15 cellular contexts compared by ENCODE assay signal in genomic region chr15:65368300-65368617, GRCh38. TPM values are rescaled to one million over a fixed set of nuclear protein-coding genes. Genes with fewer than 3 reads are reported as not detected.
DNase-seq lines count a peak whose midpoint lies in the region; ATAC-seq and TF ChIP-seq lines count a peak whose summit lies in the region.
"Had no signal": no experiment of that assay in that cellular context is flagged by ENCODE, and none has a peak within 500 bp of the region (broad histone marks: within the 10 kb centered on the region; RNA-seq: fewer than 3 reads in every experiment).

No MANE protein-coding gene starts in this region.

- peak; percentile 63 for DNase-seq in Ammon's horn (ENCODE audit: low spot score)
- peak; percentile 45 for DNase-seq in NCI-H2171 (lab: John Stamatoyannopoulos, UW)
- peak in 7 of 10 donors; percentile 41 to 74 (median 56) for DNase-seq in dorsolateral prefrontal cortex
- no peak for DNase-seq in kidney glomerular epithelial cell (lab: John Stamatoyannopoulos, UW)
- DNase-seq in cerebellar nuclear complex (lab: John Stamatoyannopoulos, UW) = no peak
- no peak for DNase-seq in stimulated activated naive CD8-positive, alpha-beta T cell treated with anti-CD3 and anti-CD28 coated beads, Interleukin-15, amount 100 ng/mL, for 72 hours
- DNase-seq: cortex of kidney, DND-41, GOT3, NCI-H1436 treated with DMSO at 0.1 percent for 48 hours had no signal

- peaks cover 37% of the 10 kb centered on the region for H3K4me1 Mint-ChIP-seq in nephron
- no peaks in the 10 kb centered on the region for H3K4me1 Mint-ChIP-seq in stimulated activated naive CD8-positive, alpha-beta T cell treated with anti-CD3 and anti-CD28 coated beads, Interleukin-15, amount 100 ng/mL, for 72 hours
- H3K4me1 Mint-ChIP-seq: activated naive CD4-positive, alpha-beta T cell treated with anti-CD3 and anti-CD28 coated beads, Interleukin-2, amount 50 U/mL, for 24 hours had no signal

- H3K27ac ChIP-seq in dorsolateral prefrontal cortex = peak overlapping the region in 44 of 59 donors; percentile 4 to 81 (median 52)
- H3K27ac ChIP-seq: neutrophil had no signal

- no peak overlapping the region for H3K4me3 ChIP-seq in dorsolateral prefrontal cortex

- TF ChIP-seq CTCF in dorsolateral prefrontal cortex (IDR thresholded peaks at IDR 0.05 in 54 of 56, conservative IDR thresholded peaks at IDR 0.05 in 2 of 56; ENCODE audit: low read depth in 1 of 56, partially characterized antibody in 56 of 56) = no peak
- TF ChIP-seq CTCF in nephron (IDR thresholded peaks at IDR 0.05; ENCODE audit: unreplicated experiment in 3 of 3) = no peak

- no peak for ATAC-seq in stimulated activated naive CD8-positive, alpha-beta T cell treated with anti-CD3 and anti-CD28 coated beads, Interleukin-15, amount 100 ng/mL, for 72 hours
- ATAC-seq in HG02981 (IDR thresholded peaks at IDR 0.05; ENCODE audit: unreplicated experiment) = no peak
- ATAC-seq: Panc1 had no signal

- no peaks in the 10 kb centered on the region for H3K27me3 ChIP-seq in dorsolateral prefrontal cortex

- peaks cover 7% of the 10 kb centered on the region for H3K27me3 Mint-ChIP-seq in nephron (ENCODE audit: low read depth)
- peaks cover 12% of the 10 kb centered on the region for H3K27me3 Mint-ChIP-seq in stimulated activated naive CD8-positive, alpha-beta T cell treated with anti-CD3 and anti-CD28 coated beads, Interleukin-15, amount 100 ng/mL, for 72 hours

- H3K4me3 Mint-ChIP-seq in nephron = peak overlapping the region in 1 of 3 experiments; percentile 6
- no peak overlapping the region for H3K4me3 Mint-ChIP-seq in stimulated activated naive CD8-positive, alpha-beta T cell treated with anti-CD3 and anti-CD28 coated beads, Interleukin-15, amount 100 ng/mL, for 72 hours
- H3K4me3 Mint-ChIP-seq: activated naive CD4-positive, alpha-beta T cell treated with anti-CD3 and anti-CD28 coated beads, Interleukin-2, amount 50 U/mL, for 24 hours had no signal

- H3K27ac Mint-ChIP-seq in nephron = peak overlapping the region; percentile 73 to 88 (median 87)
- no peak overlapping the region for H3K27ac Mint-ChIP-seq in stimulated activated naive CD8-positive, alpha-beta T cell treated with anti-CD3 and anti-CD28 coated beads, Interleukin-15, amount 100 ng/mL, for 72 hours
- H3K27ac Mint-ChIP-seq: activated naive CD4-positive, alpha-beta T cell treated with anti-CD3 and anti-CD28 coated beads, Interleukin-2, amount 50 U/mL, for 24 hours had no signal

- H3K36me3 Mint-ChIP-seq in nephron (ENCODE audit: low read depth) = peaks cover 28% of the 10 kb centered on the region
- H3K36me3 Mint-ChIP-seq: activated naive CD4-positive, alpha-beta T cell treated with anti-CD3 and anti-CD28 coated beads, Interleukin-2, amount 50 U/mL, for 24 hours had no signal

- intact Hi-C loops in dorsolateral prefrontal cortex (cut with DNase I) = no loop called here

- H3K9me3 Mint-ChIP-seq in nephron = no peaks in the 10 kb centered on the region
- no peaks in the 10 kb centered on the region for H3K9me3 Mint-ChIP-seq in stimulated activated naive CD8-positive, alpha-beta T cell treated with anti-CD3 and anti-CD28 coated beads, Interleukin-15, amount 100 ng/mL, for 72 hours
- H3K9me3 Mint-ChIP-seq: activated naive CD4-positive, alpha-beta T cell treated with anti-CD3 and anti-CD28 coated beads, Interleukin-2, amount 50 U/mL, for 24 hours had no signal

RNA-seq across cellular contexts. Expression of gene IGDCC3, which starts 9.5 kb away (rescaled TPM):
- total RNA-seq in dorsolateral prefrontal cortex = 10 to 100 TPM in 2 of 120 experiments, 1 to 10 TPM in 118; 1.7 to 11.7 (median 4.9) TPM

RNA-seq across cellular contexts. Expression of gene IGDCC4, which starts 54.5 kb away (rescaled TPM):
- total RNA-seq in dorsolateral prefrontal cortex = 10 to 100 TPM in 54 of 120 experiments, 1 to 10 TPM in 66; 4.9 to 22.3 (median 9.6) TPM

Comparison
In these comparisons a context has a peak if more than half of its experiments do, and no peak if none do; other contexts are left out.
1. DNase-seq: peak in Ammon's horn (single experiment), NCI-H2171 (single experiment) and dorsolateral prefrontal cortex (7 of 10); none in kidney glomerular epithelial cell (single experiment), cerebellar nuclear complex (0 of 2) and stimulated activated naive CD8-positive, alpha-beta T cell treated with anti-CD3 and anti-CD28 coated beads, Interleukin-15, amount 100 ng/mL, for 72 hours (0 of 2).
2. H3K27ac Mint-ChIP-seq: peak in nephron (3 of 3); none in stimulated activated naive CD8-positive, alpha-beta T cell treated with anti-CD3 and anti-CD28 coated beads, Interleukin-15, amount 100 ng/mL, for 72 hours (0 of 2).